In the genomic region with DNA sequence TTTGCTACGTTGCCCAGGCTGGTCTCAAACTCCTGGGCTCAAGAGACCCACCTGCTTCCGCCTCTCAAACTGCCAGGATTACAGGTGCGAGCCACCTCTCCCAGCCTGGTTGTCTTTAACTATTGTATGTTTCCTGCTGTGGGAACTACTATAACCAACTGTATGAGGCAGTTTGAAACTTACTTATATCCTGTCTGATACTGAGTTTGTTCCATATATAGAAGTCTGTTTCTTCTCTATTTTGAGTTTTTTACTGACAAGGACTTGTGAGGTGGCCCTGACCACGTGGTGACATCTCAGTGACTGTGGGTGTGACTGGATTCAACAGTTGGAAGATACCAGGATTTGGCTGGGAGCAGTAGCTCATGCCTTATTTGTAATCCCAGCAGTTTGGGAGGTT, we compare ENCODE assay signal across 8 cellular contexts. TPM values are rescaled to one million over a fixed set of nuclear protein-coding genes. Genes with fewer than 3 reads are reported as not detected.
DNase-seq lines count a peak whose midpoint lies in the region; ATAC-seq and TF ChIP-seq lines count a peak whose summit lies in the region.

No MANE protein-coding gene starts in this region.

- peak overlapping the region; percentile 57 for H3K27ac Mint-ChIP-seq in T-helper 1 cell treated with Interleukin-12 subunit alpha and Interleukin-12 subunit beta and Interleukin-4 antibody, amounts not matched to agents 30 μg/mL and 1 μg/mL, for 36 hours
- peak overlapping the region in 3 of 9 donors; percentile 26 to 77 (median 37) for H3K27ac Mint-ChIP-seq in naive thymus-derived CD4-positive, alpha-beta T cell

- H3K4me3 ChIP-seq in naive thymus-derived CD4-positive, alpha-beta T cell (ENCODE audit: low read length), result no peak overlapping the region

- no peaks in the 10 kb centered on the region for H3K4me1 ChIP-seq in naive thymus-derived CD4-positive, alpha-beta T cell (ENCODE audit: control insufficient read depth in 2 of 2, insufficient read depth in 2 of 2, low read length in 2 of 2)

- peak; percentile 95 for ATAC-seq in HG02885 (IDR thresholded peaks at IDR 0.05; ENCODE audit: poor library complexity, unreplicated experiment)
- ATAC-seq in naive thymus-derived CD4-positive, alpha-beta T cell, result no peak

- CTCF ChIA-PET in naive thymus-derived CD4-positive, alpha-beta T cell (lab: Charles Lee), result no interaction called here

- peaks cover 51% of the 10 kb centered on the region for H3K36me3 Mint-ChIP-seq in T-helper 1 cell treated with Interleukin-12 subunit alpha and Interleukin-12 subunit beta and Interleukin-4 antibody, amounts not matched to agents 30 μg/mL and 1 μg/mL, for 36 hours (ENCODE audit: low read depth)
- H3K36me3 Mint-ChIP-seq in naive thymus-derived CD4-positive, alpha-beta T cell, result peaks cover 3 to 44% (median 32%) of the 10 kb centered on the region in 5 donors

- TF ChIP-seq CTCF in GM10266 (IDR thresholded peaks at IDR 0.05; ENCODE audit: control insufficient read depth, insufficient read depth, low read depth, missing control alignments), result no peak

- peak; percentile 79 for DNase-seq in GM10266 (ENCODE audit: extremely low spot score)
- DNase-seq in GM19240 (ENCODE audit: insufficient read length, low spot score), result peak; percentile 47
- DNase-seq in naive thymus-derived CD4-positive, alpha-beta T cell, result no peak
- DNase-seq in NCI-H2107 treated with DMSO at 0.1 percent for 48 hours (lab: John Stamatoyannopoulos, UW; ENCODE audit: unreplicated experiment), result no peak
- no peak for DNase-seq in NCI-H2196 (lab: John Stamatoyannopoulos, UW; ENCODE audit: unreplicated experiment)
- DNase-seq in cortex of kidney (lab: John Stamatoyannopoulos, UW), result no peak

- peaks cover 4% of the 10 kb centered on the region for H3K9me3 Mint-ChIP-seq in T-helper 1 cell treated with Interleukin-12 subunit alpha and Interleukin-12 subunit beta and Interleukin-4 antibody, amounts not matched to agents 30 μg/mL and 1 μg/mL, for 36 hours
- H3K9me3 Mint-ChIP-seq in naive thymus-derived CD4-positive, alpha-beta T cell, result peaks cover 0 to 4% (median 0%) of the 10 kb centered on the region in 11 donors

- no peaks in the 10 kb centered on the region for H3K27me3 Mint-ChIP-seq in T-helper 1 cell treated with Interleukin-12 subunit alpha and Interleukin-12 subunit beta and Interleukin-4 antibody, amounts not matched to agents 30 μg/mL and 1 μg/mL, for 36 hours (ENCODE audit: low read depth)
- H3K27me3 Mint-ChIP-seq in naive thymus-derived CD4-positive, alpha-beta T cell, result no peaks in the 10 kb centered on the region

- POLR2A ChIA-PET in naive thymus-derived CD4-positive, alpha-beta T cell (lab: Charles Lee), result interaction anchor here (0.6 to 1.0 kb wide), 2 partner anchors 21 to 27 kb away, joined by 3 read pairs; no protein-coding TSS in a partner anchor

- no peaks in the 10 kb centered on the region for H3K27me3 ChIP-seq in naive thymus-derived CD4-positive, alpha-beta T cell (ENCODE audit: control insufficient read depth in 2 of 2, insufficient read depth in 2 of 2, low read length in 2 of 2)

- H3K4me1 Mint-ChIP-seq in T-helper 1 cell treated with Interleukin-12 subunit alpha and Interleukin-12 subunit beta and Interleukin-4 antibody, amounts not matched to agents 30 μg/mL and 1 μg/mL, for 36 hours (ENCODE audit: low read depth), result peaks cover 16% of the 10 kb centered on the region
- peaks cover 15 to 47% (median 26%) of the 10 kb centered on the region in 7 donors for H3K4me1 Mint-ChIP-seq in naive thymus-derived CD4-positive, alpha-beta T cell

- peaks cover 10 to 26% (median 14%) of the 10 kb centered on the region in 3 experiments for H3K36me3 ChIP-seq in naive thymus-derived CD4-positive, alpha-beta T cell (ENCODE audit: control insufficient read depth in 2 of 3, insufficient read depth in 3 of 3, low read length in 3 of 3)

- no peak overlapping the region for H3K27ac ChIP-seq in naive thymus-derived CD4-positive, alpha-beta T cell (ENCODE audit: low read depth, low read length)

- H3K4me3 Mint-ChIP-seq in T-helper 1 cell treated with Interleukin-12 subunit alpha and Interleukin-12 subunit beta and Interleukin-4 antibody, amounts not matched to agents 30 μg/mL and 1 μg/mL, for 36 hours, result no peak overlapping the region
- no peak overlapping the region for H3K4me3 Mint-ChIP-seq in naive thymus-derived CD4-positive, alpha-beta T cell

- intact Hi-C loops in naive thymus-derived CD4-positive, alpha-beta T cell (cut with micrococcal nuclease), result no loop called here

- H3K9me3 ChIP-seq in naive thymus-derived CD4-positive, alpha-beta T cell (ENCODE audit: control insufficient read depth in 2 of 3, low read length in 3 of 3), result no peaks in the 10 kb centered on the region

RNA-seq across cellular contexts. Expression of gene FBH1, which starts 14.2 kb away (rescaled TPM):
- 100 to 1,000 TPM in 2 of 5 experiments, 10 to 100 TPM in 3; 64.8 to 105 (median 78.6) TPM for total RNA-seq in naive thymus-derived CD4-positive, alpha-beta T cell
- polyA plus RNA-seq in naive thymus-derived CD4-positive, alpha-beta T cell, result 10 to 100 TPM; 59.9 to 96.4 TPM

RNA-seq across cellular contexts. Expression of gene ANKRD16, which starts 14.5 kb away (rescaled TPM):
- total RNA-seq in naive thymus-derived CD4-positive, alpha-beta T cell, result 1 to 10 TPM; 4.6 to 9.8 (median 7.2) TPM
- polyA plus RNA-seq in naive thymus-derived CD4-positive, alpha-beta T cell, result 1 to 10 TPM; 6.2 to 7.0 TPM

Comparison
In these comparisons a context has a peak if more than half of its experiments do, and no peak if none do; other contexts are left out.
1. DNase-seq: peak in GM10266 (single experiment) and GM19240 (single experiment); none in naive thymus-derived CD4-positive, alpha-beta T cell (0 of 9), NCI-H2107 treated with DMSO at 0.1 percent for 48 hours (single experiment), NCI-H2196 (single experiment) and cortex of kidney (single experiment).